Comparison of ENCODE assay signal across 27 cellular contexts in the genomic region with DNA sequence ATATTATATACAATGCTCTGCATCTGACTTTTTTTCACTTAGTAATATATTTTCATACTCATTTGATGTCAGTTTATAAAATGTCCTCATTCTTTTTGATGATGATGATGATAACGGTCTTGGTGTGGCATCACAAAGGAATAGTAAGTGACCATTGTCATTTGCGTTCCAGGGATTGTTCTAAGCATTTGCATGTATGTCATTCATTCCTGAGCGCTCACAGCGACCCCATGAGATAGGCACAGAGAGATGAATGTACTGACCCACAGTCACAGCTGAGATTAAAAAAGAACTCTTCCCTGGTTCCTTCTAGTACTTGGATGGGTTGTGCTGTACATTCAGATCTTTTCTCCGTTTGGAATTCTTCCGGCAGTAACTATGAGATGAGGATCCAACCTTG.
"Had no signal": no experiment of that assay in that cellular context is flagged by ENCODE, and none has a peak within 500 bp of the region (broad histone marks: within the 10 kb centered on the region; RNA-seq: fewer than 3 reads in every experiment).

No MANE protein-coding gene starts in this region.

- ATAC-seq: esophagus mucosa; gastrocnemius medialis; heart left ventricle; left lobe of liver; mucosa of descending colon; natural killer cell treated with Interleukin-12 subunit alpha and Interleukin-12 subunit beta and Interleukin-15 and Interleukin-18, amount 100 ng/mL, for 72 hours; stimulated activated effector memory CD8-positive, alpha-beta T cell treated with anti-CD3 and anti-CD28 coated beads, Interleukin-12 subunit alpha, Interleukin-12 subunit beta, amount 100 ng/mL, for 72 hours had no signal

- H3K4me3 Mint-ChIP-seq: immature natural killer cell; memory B cell; mesothelial cell of epicardium; naive B cell; natural killer cell treated with Interleukin-12 subunit alpha and Interleukin-12 subunit beta and Interleukin-15 and Interleukin-18, amount 100 ng/mL, for 72 hours; stimulated activated effector memory CD8-positive, alpha-beta T cell treated with anti-CD3 and anti-CD28 coated beads, Interleukin-12 subunit alpha, Interleukin-12 subunit beta, amount 100 ng/mL, for 72 hours had no signal

- H3K79me2 ChIP-seq: hepatocyte had no signal

- H3K27ac Mint-ChIP-seq: immature natural killer cell; memory B cell; mesothelial cell of epicardium; naive B cell; natural killer cell treated with Interleukin-12 subunit alpha and Interleukin-12 subunit beta and Interleukin-15 and Interleukin-18, amount 100 ng/mL, for 72 hours; stimulated activated effector memory CD8-positive, alpha-beta T cell treated with anti-CD3 and anti-CD28 coated beads, Interleukin-12 subunit alpha, Interleukin-12 subunit beta, amount 100 ng/mL, for 72 hours had no signal

- H3K27ac ChIP-seq: dorsolateral prefrontal cortex, epithelial cell of prostate, gastrocnemius medialis, heart left ventricle, hepatocyte, prostate gland, right atrium auricular region, sigmoid colon, stomach, thyroid gland had no signal

- H3K36me3 ChIP-seq: gastrocnemius medialis, heart left ventricle, prostate gland, right atrium auricular region, sigmoid colon, stomach, thyroid gland had no signal

- H3K36me3 Mint-ChIP-seq: immature natural killer cell; memory B cell; mesothelial cell of epicardium; naive B cell; natural killer cell treated with Interleukin-12 subunit alpha and Interleukin-12 subunit beta and Interleukin-15 and Interleukin-18, amount 100 ng/mL, for 72 hours; stimulated activated effector memory CD8-positive, alpha-beta T cell treated with anti-CD3 and anti-CD28 coated beads, Interleukin-12 subunit alpha, Interleukin-12 subunit beta, amount 100 ng/mL, for 72 hours had no signal

- H2AFZ ChIP-seq: hepatocyte had no signal

- H3K9me3 ChIP-seq: gastrocnemius medialis, heart left ventricle, mucosa of descending colon, prostate gland, right atrium auricular region, sigmoid colon, stomach, thyroid gland had no signal

- DNase-seq: dorsolateral prefrontal cortex; effector CD4-positive, alpha-beta T cell; foreskin fibroblast; gastrocnemius medialis; heart left ventricle; immature natural killer cell; kidney; mucosa of descending colon; naive B cell; nucleus accumbens; sigmoid colon; stimulated activated CD4-positive, alpha-beta T cell treated with anti-CD3 and anti-CD28 coated beads, Interleukin-2, amount 100 ng/mL, for 24 hours; stimulated activated CD4-positive, alpha-beta T cell treated with anti-CD3 and anti-CD28 coated beads, Interleukin-4, amount 100 ng/mL, for 24 hours; stimulated activated naive CD4-positive, alpha-beta T cell treated with Interleukin-2 at 50 U/mL for 16 hours; stomach; thyroid gland had no signal

- H3K9me3 Mint-ChIP-seq: immature natural killer cell; memory B cell; mesothelial cell of epicardium; naive B cell; natural killer cell treated with Interleukin-12 subunit alpha and Interleukin-12 subunit beta and Interleukin-15 and Interleukin-18, amount 100 ng/mL, for 72 hours; stimulated activated effector memory CD8-positive, alpha-beta T cell treated with anti-CD3 and anti-CD28 coated beads, Interleukin-12 subunit alpha, Interleukin-12 subunit beta, amount 100 ng/mL, for 72 hours had no signal

- H3K4me3 ChIP-seq: dorsolateral prefrontal cortex, gastrocnemius medialis, heart left ventricle, hepatocyte, lung, mucosa of descending colon, prostate gland, right atrium auricular region, sigmoid colon, stomach, thyroid gland had no signal

- H3K4me1 ChIP-seq: gastrocnemius medialis, heart left ventricle, prostate gland, right atrium auricular region, sigmoid colon, thyroid gland had no signal

- H3K4me2 ChIP-seq: hepatocyte had no signal

- H3K27me3 ChIP-seq: gastrocnemius medialis, hepatocyte, right atrium auricular region, stomach, thyroid gland had no signal

- H3K4me1 Mint-ChIP-seq: immature natural killer cell; memory B cell; naive B cell; stimulated activated effector memory CD8-positive, alpha-beta T cell treated with anti-CD3 and anti-CD28 coated beads, Interleukin-12 subunit alpha, Interleukin-12 subunit beta, amount 100 ng/mL, for 72 hours had no signal
